In genomic region chr10:129843702-129844101, GRCh38 we compare ENCODE assay signal across 28 cellular contexts.
"Had no signal": no experiment of that assay in that cellular context is flagged by ENCODE, and none has a peak within 500 bp of the region (broad histone marks: within the 10 kb centered on the region; RNA-seq: fewer than 3 reads in every experiment).

No MANE protein-coding gene starts in this region.

- H3K4me1 Mint-ChIP-seq: natural killer cell; nephron; stimulated activated effector memory CD8-positive, alpha-beta T cell treated with anti-CD3 and anti-CD28 coated beads, Interleukin-12 subunit alpha, Interleukin-12 subunit beta, amount 100 ng/mL, for 72 hours; stimulated activated naive B cell treated with anti-CD40 and anti-IgM and Interleukin-4, amounts not matched to agents 10 μg/mL and 1 μg/mL and 100 μg/mL, for 72 hours; stimulated activated naive CD8-positive, alpha-beta T cell treated with anti-CD3 and anti-CD28 coated beads, Interleukin-15, amount 100 ng/mL, for 72 hours had no signal

- H3K27me3 Mint-ChIP-seq: stimulated activated naive B cell treated with anti-CD40 and anti-IgM and Interleukin-4, amounts not matched to agents 10 μg/mL and 1 μg/mL and 100 μg/mL, for 72 hours; stimulated activated naive CD8-positive, alpha-beta T cell treated with anti-CD3 and anti-CD28 coated beads, Interleukin-15, amount 100 ng/mL, for 72 hours had no signal

- H3K4me1 ChIP-seq: neural progenitor cell, parathyroid adenoma, psoas muscle, right lobe of liver, sigmoid colon, suprapubic skin, testis, tibial artery, transverse colon, upper lobe of right lung, uterus had no signal

- H3K36me3 ChIP-seq: neural progenitor cell, ovary, right lobe of liver, sigmoid colon, transverse colon, upper lobe of right lung, uterus had no signal

- H3K9me3 Mint-ChIP-seq: natural killer cell; nephron; neural progenitor cell; stimulated activated effector memory CD8-positive, alpha-beta T cell treated with anti-CD3 and anti-CD28 coated beads, Interleukin-12 subunit alpha, Interleukin-12 subunit beta, amount 100 ng/mL, for 72 hours; stimulated activated naive B cell treated with anti-CD40 and anti-IgM and Interleukin-4, amounts not matched to agents 10 μg/mL and 1 μg/mL and 100 μg/mL, for 72 hours; stimulated activated naive CD8-positive, alpha-beta T cell treated with anti-CD3 and anti-CD28 coated beads, Interleukin-15, amount 100 ng/mL, for 72 hours; type B pancreatic cell had no signal

- H3K36me3 Mint-ChIP-seq: natural killer cell; neural progenitor cell; stimulated activated effector memory CD8-positive, alpha-beta T cell treated with anti-CD3 and anti-CD28 coated beads, Interleukin-12 subunit alpha, Interleukin-12 subunit beta, amount 100 ng/mL, for 72 hours; stimulated activated naive B cell treated with anti-CD40 and anti-IgM and Interleukin-4, amounts not matched to agents 10 μg/mL and 1 μg/mL and 100 μg/mL, for 72 hours had no signal

- H3K4me3 Mint-ChIP-seq: natural killer cell; nephron; neural progenitor cell; stimulated activated effector memory CD8-positive, alpha-beta T cell treated with anti-CD3 and anti-CD28 coated beads, Interleukin-12 subunit alpha, Interleukin-12 subunit beta, amount 100 ng/mL, for 72 hours; stimulated activated naive B cell treated with anti-CD40 and anti-IgM and Interleukin-4, amounts not matched to agents 10 μg/mL and 1 μg/mL and 100 μg/mL, for 72 hours; stimulated activated naive CD8-positive, alpha-beta T cell treated with anti-CD3 and anti-CD28 coated beads, Interleukin-15, amount 100 ng/mL, for 72 hours; type B pancreatic cell had no signal

- DNase-seq: natural killer cell; occipital lobe; ovary; psoas muscle; right cardiac atrium; right lobe of liver; sigmoid colon; small intestine; stimulated activated CD4-positive, alpha-beta T cell treated with anti-CD3 and anti-CD28 coated beads, Interleukin-15, amount 100 ng/mL, for 24 hours; stimulated activated CD4-positive, alpha-beta T cell treated with anti-CD3 and anti-CD28 coated beads, Interleukin-2, amount 100 ng/mL, for 24 hours; stimulated activated CD4-positive, alpha-beta T cell treated with anti-CD3 and anti-CD28 coated beads, Interleukin-2, amount 100 ng/mL, for 48 hours; stimulated activated CD4-positive, alpha-beta T cell treated with anti-CD3 and anti-CD28 coated beads, Interleukin-4, amount 100 ng/mL, for 24 hours; stimulated activated naive B cell treated with anti-CD40 and anti-IgM and Interleukin-4, amounts not matched to agents 10 μg/mL and 1 μg/mL and 100 μg/mL, for 72 hours; stimulated activated naive CD4-positive, alpha-beta T cell treated with Interleukin-2 at 50 U/mL for 16 hours; stimulated activated naive CD8-positive, alpha-beta T cell treated with anti-CD3 and anti-CD28 coated beads, Interleukin-15, amount 100 ng/mL, for 72 hours; substantia nigra; testis; tibial artery; transverse colon; uterus had no signal

- H3K27ac ChIP-seq: neural progenitor cell, ovary, parathyroid adenoma, psoas muscle, right lobe of liver, sigmoid colon, suprapubic skin, testis, tibial artery, transverse colon, upper lobe of right lung, uterus had no signal

- H3K9me3 ChIP-seq: ovary, psoas muscle, right lobe of liver, sigmoid colon, suprapubic skin, testis, tibial artery, transverse colon, upper lobe of right lung, uterus had no signal

- H3K4me3 ChIP-seq: neural progenitor cell, ovary, psoas muscle, right lobe of liver, sigmoid colon, suprapubic skin, testis, tibial artery, transverse colon, upper lobe of right lung, uterus had no signal

- H3K27me3 ChIP-seq: neural progenitor cell, ovary, right lobe of liver, sigmoid colon, testis, tibial artery, transverse colon, upper lobe of right lung, uterus had no signal

- H3K27ac Mint-ChIP-seq: natural killer cell; nephron; neural progenitor cell; progenitor cell of endocrine pancreas; stimulated activated effector memory CD8-positive, alpha-beta T cell treated with anti-CD3 and anti-CD28 coated beads, Interleukin-12 subunit alpha, Interleukin-12 subunit beta, amount 100 ng/mL, for 72 hours; stimulated activated naive B cell treated with anti-CD40 and anti-IgM and Interleukin-4, amounts not matched to agents 10 μg/mL and 1 μg/mL and 100 μg/mL, for 72 hours; type B pancreatic cell had no signal
